In the genomic region with DNA sequence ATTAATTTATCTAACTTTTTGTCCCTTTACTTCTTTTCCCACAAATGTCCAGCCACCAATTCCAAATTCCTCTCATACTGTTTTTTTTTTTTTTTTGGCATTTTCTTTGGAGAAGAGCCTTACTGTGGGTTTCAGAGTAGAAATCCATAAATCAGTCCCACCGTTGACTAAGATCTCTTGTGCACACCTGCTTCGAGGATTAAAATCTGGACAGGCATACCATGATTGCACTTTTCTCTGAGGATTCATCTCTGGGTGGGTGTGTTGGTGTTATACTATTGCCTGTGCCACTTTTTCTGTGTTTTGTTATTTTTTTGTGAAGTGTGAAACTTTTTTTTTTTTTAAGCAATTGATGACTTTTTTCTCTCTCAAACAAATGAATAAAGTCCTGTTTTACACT, we compare ENCODE assay signal across 19 cellular contexts. TPM values are rescaled to one million over a fixed set of nuclear protein-coding genes. Genes with fewer than 3 reads are reported as not detected.
A peak's percentile ranks its signal among the peaks of the same experiment; 100 is the strongest.
DNase-seq lines count a peak whose midpoint lies in the region; ATAC-seq and TF ChIP-seq lines count a peak whose summit lies in the region.
"Had no signal": no experiment of that assay in that cellular context is flagged by ENCODE, and none has a peak within 500 bp of the region (broad histone marks: within the 10 kb centered on the region; RNA-seq: fewer than 3 reads in every experiment).

No MANE protein-coding gene starts in this region.

- DNase-seq in NCI-H82 (lab: John Stamatoyannopoulos, UW) (peak; percentile 45), WERI-Rb-1 (no peak), Caco-2 (no peak), mucosa of descending colon (no peak)
- DNase-seq: 8988T; ACHN; BE2C; C1 segment of cervical spinal cord; Calu3; CD4-positive, alpha-beta memory T cell; CD4-positive, CD25-positive, alpha-beta regulatory T cell; CD8-positive, alpha-beta memory T cell; COR-L47; DMS79 treated with DMSO at 0.1 percent for 48 hours; GF-D8 had no signal

- H3K27me3 ChIP-seq in WERI-Rb-1 (ENCODE audit: insufficient read depth, low read depth, severe bottlenecking) (no peaks in the 10 kb centered on the region), Caco-2 (replicated peaks; ENCODE audit: control insufficient read depth, insufficient read depth, low read length) (no peaks in the 10 kb centered on the region)
- H3K27me3 ChIP-seq: BE2C, BLaER1 had no signal

- no peaks in the 10 kb centered on the region for H3K9me3 ChIP-seq in WERI-Rb-1 (ENCODE audit: severe bottlenecking)
- H3K9me3 ChIP-seq in Caco-2, result no peaks in the 10 kb centered on the region
- H3K9me3 ChIP-seq in mucosa of descending colon, result no peaks in the 10 kb centered on the region
- H3K9me3 ChIP-seq: BE2C, BLaER1 had no signal

- H3K4me1 Mint-ChIP-seq in Caco-2 (ENCODE audit: low read depth, unreplicated experiment), result no peaks in the 10 kb centered on the region

- peaks cover 9% of the 10 kb centered on the region for H3K9me3 Mint-ChIP-seq in Caco-2 (ENCODE audit: unreplicated experiment)
- H3K9me3 Mint-ChIP-seq: CD14-positive monocyte; CD4-positive, CD25-positive, alpha-beta regulatory T cell; CD8-positive, alpha-beta memory T cell had no signal

- intact Hi-C loops in Caco-2 (cut with micrococcal nuclease; ENCODE audit: unreplicated experiment), result loop anchor here (10.0 kb wide), 2 partner anchors 176 to 1166 kb away; no protein-coding TSS in a partner anchor
- intact Hi-C loops in mucosa of descending colon (cut with DNase I, micrococcal nuclease), result loop anchor here in 1 of 2 donors (10.0 kb wide), 1 partner anchor 1166 kb away; no protein-coding TSS in a partner anchor

- H3K4me3 ChIP-seq in WERI-Rb-1 (ENCODE audit: low read depth, low read length) (no peak overlapping the region), Caco-2 (ENCODE audit: low read depth, low read length) (no peak overlapping the region), mucosa of descending colon (no peak overlapping the region)
- H3K4me3 ChIP-seq: BLaER1 had no signal

- H3K36me3 ChIP-seq in WERI-Rb-1, result no peaks in the 10 kb centered on the region
- H3K36me3 ChIP-seq in Caco-2 (ENCODE audit: control insufficient read depth, insufficient read depth, low read length), result no peaks in the 10 kb centered on the region
- no peaks in the 10 kb centered on the region for H3K36me3 ChIP-seq in mucosa of descending colon (ENCODE audit: low read depth)
- H3K36me3 ChIP-seq: BE2C, BLaER1 had no signal

- no peak for ATAC-seq in mucosa of descending colon
- no peak for ATAC-seq in GM18511 (IDR thresholded peaks at IDR 0.05; ENCODE audit: unreplicated experiment)

- no peak for TF ChIP-seq CTCF in WERI-Rb-1 (IDR thresholded peaks at IDR 0.05; ENCODE audit: low read depth, low read length)
- TF ChIP-seq CTCF in Caco-2 (IDR thresholded peaks at IDR 0.05; ENCODE audit: insufficient read depth in 1 of 2, low read depth in 1 of 2, low read length in 1 of 2, severe bottlenecking in 1 of 2, unreplicated experiment in 1 of 2), result no peak
- TF ChIP-seq CTCF in mucosa of descending colon (IDR thresholded peaks at IDR 0.05), result no peak

- BruUV-seq in Caco-2 (replicated peaks; lab: Mats Ljungman, UMichigan), result no TSS peak

- CTCF ChIA-PET in Caco-2 (lab: Charles Lee), result no interaction called here

- POLR2A ChIA-PET in Caco-2 (lab: Charles Lee), result no interaction called here

- H3K4me1 ChIP-seq in Caco-2 (no peaks in the 10 kb centered on the region), mucosa of descending colon (ENCODE audit: low read depth) (no peaks in the 10 kb centered on the region)
- H3K4me1 ChIP-seq: BE2C, BLaER1 had no signal

- no peaks in the 10 kb centered on the region for H3K36me3 Mint-ChIP-seq in Caco-2 (ENCODE audit: insufficient read depth, unreplicated experiment)
- H3K36me3 Mint-ChIP-seq: CD4-positive, alpha-beta memory T cell; CD4-positive, CD25-positive, alpha-beta regulatory T cell; CD8-positive, alpha-beta memory T cell had no signal

- no peak overlapping the region for H3K27ac Mint-ChIP-seq in Caco-2 (ENCODE audit: unreplicated experiment)
- H3K27ac Mint-ChIP-seq: CD14-positive monocyte; CD4-positive, alpha-beta memory T cell; CD8-positive, alpha-beta memory T cell had no signal

- H3K27ac ChIP-seq in WERI-Rb-1, result peak overlapping the region; percentile 7; the same call in 1 of the 2 replicates
- H3K27ac ChIP-seq: BLaER1 had no signal

- peaks cover 4% of the 10 kb centered on the region for H3K27me3 Mint-ChIP-seq in Caco-2 (ENCODE audit: insufficient read depth, unreplicated experiment)

- no peak overlapping the region for H3K4me3 Mint-ChIP-seq in Caco-2 (ENCODE audit: unreplicated experiment)
- H3K4me3 Mint-ChIP-seq: CD14-positive monocyte; CD4-positive, alpha-beta memory T cell; CD4-positive, CD25-positive, alpha-beta regulatory T cell; CD8-positive, alpha-beta memory T cell had no signal

RNA-seq across cellular contexts. Expression of a gene that starts 13.2 kb away (rescaled TPM):
- total RNA-seq in Caco-2 (2022) (not detected in 2 replicates), mucosa of descending colon (10 to 100 TPM in 1 of 3 donors, 1 to 10 TPM in 1, under 1 TPM in 1; 0.41 to 10.1 (median 2.9) TPM)

RNA-seq across cellular contexts. Expression of a gene that starts 55.9 kb away (rescaled TPM):
- total RNA-seq in Caco-2 (2022) (not detected in 2 replicates), mucosa of descending colon (1 to 10 TPM in 1 of 3 donors, under 1 TPM in 1, not detected in 1; 0.05 to 1.1 TPM)
- total RNA-seq: A673; CD4-positive, CD25-positive, alpha-beta regulatory T cell; CD8-positive, alpha-beta memory T cell had no signal
